ENCODE assay signal across 1 cellular context in genomic region chr3:124492824-124493223, GRCh38.
A peak's percentile ranks its signal among the peaks of the same experiment; 100 is the strongest.
TF ChIP-seq lines count a peak whose summit lies in the region.

No MANE protein-coding gene starts in this region.

TF ChIP-seq in HepG2, 621 proteins besides CTCF, POLR2A, EP300 and RAD21 (continued from another document and continues in another):
- TF ChIP-seq CSRNP1 (CRISPR knock-in tag; IDR thresholded peaks at IDR 0.05), result no peak
- TF ChIP-seq KAT8 (CRISPR knock-in tag; IDR thresholded peaks at IDR 0.05), result 0 out of 2 replicates have a peak, but pooled peaks have one; percentile 47
- TF ChIP-seq, protein P1, sequence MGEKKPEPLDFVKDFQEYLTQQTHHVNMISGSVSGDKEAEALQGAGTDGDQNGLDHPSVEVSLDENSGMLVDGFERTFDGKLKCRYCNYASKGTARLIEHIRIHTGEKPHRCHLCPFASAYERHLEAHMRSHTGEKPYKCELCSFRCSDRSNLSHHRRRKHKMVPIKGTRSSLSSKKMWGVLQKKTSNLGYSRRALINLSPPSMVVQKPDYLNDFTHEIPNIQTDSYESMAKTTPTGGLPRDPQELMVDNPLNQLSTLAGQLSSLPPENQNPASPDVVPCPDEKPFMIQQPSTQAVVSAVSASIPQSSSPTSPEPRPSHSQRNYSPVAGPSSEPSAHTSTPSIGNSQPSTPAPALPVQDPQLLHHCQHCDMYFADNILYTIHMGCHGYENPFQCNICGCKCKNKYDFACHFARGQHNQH (CRISPR knock-in tag; IDR thresholded peaks at IDR 0.05), result 0 out of 2 replicates have a peak, but pooled peaks have one; percentile 23
- TF ChIP-seq, protein P2, sequence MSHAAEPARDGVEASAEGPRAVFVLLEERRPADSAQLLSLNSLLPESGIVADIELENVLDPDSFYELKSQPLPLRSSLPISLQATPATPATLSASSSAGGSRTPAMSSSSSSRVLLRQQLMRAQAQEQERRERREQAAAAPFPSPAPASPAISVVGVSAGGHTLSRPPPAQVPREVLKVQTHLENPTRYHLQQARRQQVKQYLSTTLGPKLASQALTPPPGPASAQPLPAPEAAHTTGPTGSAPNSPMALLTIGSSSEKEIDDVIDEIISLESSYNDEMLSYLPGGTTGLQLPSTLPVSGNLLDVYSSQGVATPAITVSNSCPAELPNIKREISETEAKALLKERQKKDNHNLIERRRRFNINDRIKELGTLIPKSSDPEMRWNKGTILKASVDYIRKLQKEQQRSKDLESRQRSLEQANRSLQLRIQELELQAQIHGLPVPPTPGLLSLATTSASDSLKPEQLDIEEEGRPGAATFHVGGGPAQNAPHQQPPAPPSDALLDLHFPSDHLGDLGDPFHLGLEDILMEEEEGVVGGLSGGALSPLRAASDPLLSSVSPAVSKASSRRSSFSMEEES (CRISPR knock-in tag; IDR thresholded peaks at IDR 0.05), result 0 out of 2 replicates have a peak, but pooled peaks have one; percentile 37
- TF ChIP-seq ELF3 (CRISPR knock-in tag; IDR thresholded peaks at IDR 0.05), result peak; percentile 92
- TF ChIP-seq THAP11 (CRISPR knock-in tag; IDR thresholded peaks at IDR 0.05), result 0 out of 2 replicates have a peak, but pooled peaks have one; percentile 31
- TF ChIP-seq TCF7 (IDR thresholded peaks at IDR 0.05; ENCODE audit: low read depth), result no peak
- TF ChIP-seq ZNF556 (CRISPR knock-in tag; IDR thresholded peaks at IDR 0.05; ENCODE audit: borderline replicate concordance), result no peak
- peak; percentile 59 for TF ChIP-seq STAG1 (CRISPR knock-in tag; IDR thresholded peaks at IDR 0.05)
- TF ChIP-seq HNF4G (IDR thresholded peaks at IDR 0.05; ENCODE audit: borderline replicate concordance, low read depth, low read length), result no peak
- no peak for TF ChIP-seq HNF4G (CRISPR knock-in tag; IDR thresholded peaks at IDR 0.05; ENCODE audit: borderline replicate concordance, low read depth)
- TF ChIP-seq ZBTB7B (CRISPR knock-in tag; IDR thresholded peaks at IDR 0.05), result no peak
- peak; percentile 38; the same call in 1 of the 2 replicates for TF ChIP-seq ATF2 (CRISPR knock-in tag; IDR thresholded peaks at IDR 0.05)
- peak; percentile 87 for TF ChIP-seq ATF3 (CRISPR knock-in tag; IDR thresholded peaks at IDR 0.05)
- no peak for TF ChIP-seq U2AF2 (IDR thresholded peaks at IDR 0.05; ENCODE audit: low read depth, low read length)
- no peak for TF ChIP-seq GRHL1 (CRISPR knock-in tag; conservative IDR thresholded peaks at IDR 0.05)
- TF ChIP-seq ZNF75D (CRISPR knock-in tag; IDR thresholded peaks at IDR 0.05; ENCODE audit: borderline replicate concordance), result no peak
- TF ChIP-seq ZBTB4 (CRISPR knock-in tag; IDR thresholded peaks at IDR 0.05; ENCODE audit: borderline replicate concordance), result no peak
- TF ChIP-seq, protein P3, sequence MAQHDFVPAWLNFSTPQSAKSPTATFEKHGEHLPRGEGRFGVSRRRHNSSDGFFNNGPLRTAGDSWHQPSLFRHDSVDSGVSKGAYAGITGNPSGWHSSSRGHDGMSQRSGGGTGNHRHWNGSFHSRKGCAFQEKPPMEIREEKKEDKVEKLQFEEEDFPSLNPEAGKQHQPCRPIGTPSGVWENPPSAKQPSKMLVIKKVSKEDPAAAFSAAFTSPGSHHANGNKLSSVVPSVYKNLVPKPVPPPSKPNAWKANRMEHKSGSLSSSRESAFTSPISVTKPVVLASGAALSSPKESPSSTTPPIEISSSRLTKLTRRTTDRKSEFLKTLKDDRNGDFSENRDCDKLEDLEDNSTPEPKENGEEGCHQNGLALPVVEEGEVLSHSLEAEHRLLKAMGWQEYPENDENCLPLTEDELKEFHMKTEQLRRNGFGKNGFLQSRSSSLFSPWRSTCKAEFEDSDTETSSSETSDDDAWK (CRISPR knock-in tag; IDR thresholded peaks at IDR 0.05), result no peak
- peak; percentile 42; the same call in 1 of the 2 replicates for TF ChIP-seq ETV5 (CRISPR knock-in tag; IDR thresholded peaks at IDR 0.05; ENCODE audit: borderline replicate concordance)
- TF ChIP-seq ZNF431 (CRISPR knock-in tag; IDR thresholded peaks at IDR 0.05; ENCODE audit: borderline replicate concordance, low read depth), result no peak
- TF ChIP-seq ZFP1 (CRISPR knock-in tag; IDR thresholded peaks at IDR 0.05), result 0 out of 2 replicates have a peak, but pooled peaks have one; percentile 26
- TF ChIP-seq SMC3 (IDR thresholded peaks at IDR 0.05; ENCODE audit: low read length), result peak; percentile 92
- no peak for TF ChIP-seq HNRNPL (IDR thresholded peaks at IDR 0.05; ENCODE audit: low read depth, low read length)
- TF ChIP-seq ESRRA (CRISPR knock-in tag; IDR thresholded peaks at IDR 0.05; ENCODE audit: low read depth), result no peak
- 0 out of 2 replicates have a peak, but pooled peaks have one; percentile 23 for TF ChIP-seq GATAD2A (CRISPR knock-in tag; IDR thresholded peaks at IDR 0.05)
- TF ChIP-seq, protein P4, sequence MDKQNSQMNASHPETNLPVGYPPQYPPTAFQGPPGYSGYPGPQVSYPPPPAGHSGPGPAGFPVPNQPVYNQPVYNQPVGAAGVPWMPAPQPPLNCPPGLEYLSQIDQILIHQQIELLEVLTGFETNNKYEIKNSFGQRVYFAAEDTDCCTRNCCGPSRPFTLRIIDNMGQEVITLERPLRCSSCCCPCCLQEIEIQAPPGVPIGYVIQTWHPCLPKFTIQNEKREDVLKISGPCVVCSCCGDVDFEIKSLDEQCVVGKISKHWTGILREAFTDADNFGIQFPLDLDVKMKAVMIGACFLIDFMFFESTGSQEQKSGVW (CRISPR knock-in tag; IDR thresholded peaks at IDR 0.05; ENCODE audit: borderline replicate concordance), result no peak
- TF ChIP-seq, protein P5, sequence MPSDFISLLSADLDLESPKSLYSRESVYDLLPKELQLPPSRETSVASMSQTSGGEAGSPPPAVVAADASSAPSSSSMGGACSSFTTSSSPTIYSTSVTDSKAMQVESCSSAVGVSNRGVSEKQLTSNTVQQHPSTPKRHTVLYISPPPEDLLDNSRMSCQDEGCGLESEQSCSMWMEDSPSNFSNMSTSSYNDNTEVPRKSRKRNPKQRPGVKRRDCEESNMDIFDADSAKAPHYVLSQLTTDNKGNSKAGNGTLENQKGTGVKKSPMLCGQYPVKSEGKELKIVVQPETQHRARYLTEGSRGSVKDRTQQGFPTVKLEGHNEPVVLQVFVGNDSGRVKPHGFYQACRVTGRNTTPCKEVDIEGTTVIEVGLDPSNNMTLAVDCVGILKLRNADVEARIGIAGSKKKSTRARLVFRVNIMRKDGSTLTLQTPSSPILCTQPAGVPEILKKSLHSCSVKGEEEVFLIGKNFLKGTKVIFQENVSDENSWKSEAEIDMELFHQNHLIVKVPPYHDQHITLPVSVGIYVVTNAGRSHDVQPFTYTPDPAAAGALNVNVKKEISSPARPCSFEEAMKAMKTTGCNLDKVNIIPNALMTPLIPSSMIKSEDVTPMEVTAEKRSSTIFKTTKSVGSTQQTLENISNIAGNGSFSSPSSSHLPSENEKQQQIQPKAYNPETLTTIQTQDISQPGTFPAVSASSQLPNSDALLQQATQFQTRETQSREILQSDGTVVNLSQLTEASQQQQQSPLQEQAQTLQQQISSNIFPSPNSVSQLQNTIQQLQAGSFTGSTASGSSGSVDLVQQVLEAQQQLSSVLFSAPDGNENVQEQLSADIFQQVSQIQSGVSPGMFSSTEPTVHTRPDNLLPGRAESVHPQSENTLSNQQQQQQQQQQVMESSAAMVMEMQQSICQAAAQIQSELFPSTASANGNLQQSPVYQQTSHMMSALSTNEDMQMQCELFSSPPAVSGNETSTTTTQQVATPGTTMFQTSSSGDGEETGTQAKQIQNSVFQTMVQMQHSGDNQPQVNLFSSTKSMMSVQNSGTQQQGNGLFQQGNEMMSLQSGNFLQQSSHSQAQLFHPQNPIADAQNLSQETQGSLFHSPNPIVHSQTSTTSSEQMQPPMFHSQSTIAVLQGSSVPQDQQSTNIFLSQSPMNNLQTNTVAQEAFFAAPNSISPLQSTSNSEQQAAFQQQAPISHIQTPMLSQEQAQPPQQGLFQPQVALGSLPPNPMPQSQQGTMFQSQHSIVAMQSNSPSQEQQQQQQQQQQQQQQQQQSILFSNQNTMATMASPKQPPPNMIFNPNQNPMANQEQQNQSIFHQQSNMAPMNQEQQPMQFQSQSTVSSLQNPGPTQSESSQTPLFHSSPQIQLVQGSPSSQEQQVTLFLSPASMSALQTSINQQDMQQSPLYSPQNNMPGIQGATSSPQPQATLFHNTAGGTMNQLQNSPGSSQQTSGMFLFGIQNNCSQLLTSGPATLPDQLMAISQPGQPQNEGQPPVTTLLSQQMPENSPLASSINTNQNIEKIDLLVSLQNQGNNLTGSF (CRISPR knock-in tag; IDR thresholded peaks at IDR 0.05), result no peak
- TF ChIP-seq, protein P6, sequence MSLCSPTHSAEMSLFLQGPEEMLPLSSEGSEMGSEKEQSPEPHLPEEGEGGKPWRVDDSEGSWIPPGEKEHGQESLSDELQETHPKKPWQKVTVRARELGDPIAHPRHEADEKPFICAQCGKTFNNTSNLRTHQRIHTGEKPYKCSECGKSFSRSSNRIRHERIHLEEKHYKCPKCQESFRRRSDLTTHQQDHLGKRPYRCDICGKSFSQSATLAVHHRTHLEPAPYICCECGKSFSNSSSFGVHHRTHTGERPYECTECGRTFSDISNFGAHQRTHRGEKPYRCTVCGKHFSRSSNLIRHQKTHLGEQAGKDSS (CRISPR knock-in tag; IDR thresholded peaks at IDR 0.05; ENCODE audit: borderline replicate concordance, low read depth), result no peak
- TF ChIP-seq, protein P7, sequence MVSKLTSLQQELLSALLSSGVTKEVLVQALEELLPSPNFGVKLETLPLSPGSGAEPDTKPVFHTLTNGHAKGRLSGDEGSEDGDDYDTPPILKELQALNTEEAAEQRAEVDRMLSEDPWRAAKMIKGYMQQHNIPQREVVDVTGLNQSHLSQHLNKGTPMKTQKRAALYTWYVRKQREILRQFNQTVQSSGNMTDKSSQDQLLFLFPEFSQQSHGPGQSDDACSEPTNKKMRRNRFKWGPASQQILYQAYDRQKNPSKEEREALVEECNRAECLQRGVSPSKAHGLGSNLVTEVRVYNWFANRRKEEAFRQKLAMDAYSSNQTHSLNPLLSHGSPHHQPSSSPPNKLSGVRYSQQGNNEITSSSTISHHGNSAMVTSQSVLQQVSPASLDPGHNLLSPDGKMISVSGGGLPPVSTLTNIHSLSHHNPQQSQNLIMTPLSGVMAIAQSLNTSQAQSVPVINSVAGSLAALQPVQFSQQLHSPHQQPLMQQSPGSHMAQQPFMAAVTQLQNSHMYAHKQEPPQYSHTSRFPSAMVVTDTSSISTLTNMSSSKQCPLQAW (CRISPR knock-in tag; IDR thresholded peaks at IDR 0.05), result 0 out of 2 replicates have a peak, but pooled peaks have one; percentile 14
- TF ChIP-seq MZF1 (CRISPR knock-in tag; IDR thresholded peaks at IDR 0.05; ENCODE audit: borderline replicate concordance), result no peak
- TF ChIP-seq IRF2 (CRISPR knock-in tag; IDR thresholded peaks at IDR 0.05), result 0 out of 2 replicates have a peak, but pooled peaks have one; percentile 29
- peak; percentile 83 for TF ChIP-seq ELF1 (CRISPR knock-in tag; IDR thresholded peaks at IDR 0.05)
- TF ChIP-seq FOSL2 (CRISPR knock-in tag; IDR thresholded peaks at IDR 0.05), result peak; percentile 99
